ENCODE assay signal across 1 cellular context in the genomic region with DNA sequence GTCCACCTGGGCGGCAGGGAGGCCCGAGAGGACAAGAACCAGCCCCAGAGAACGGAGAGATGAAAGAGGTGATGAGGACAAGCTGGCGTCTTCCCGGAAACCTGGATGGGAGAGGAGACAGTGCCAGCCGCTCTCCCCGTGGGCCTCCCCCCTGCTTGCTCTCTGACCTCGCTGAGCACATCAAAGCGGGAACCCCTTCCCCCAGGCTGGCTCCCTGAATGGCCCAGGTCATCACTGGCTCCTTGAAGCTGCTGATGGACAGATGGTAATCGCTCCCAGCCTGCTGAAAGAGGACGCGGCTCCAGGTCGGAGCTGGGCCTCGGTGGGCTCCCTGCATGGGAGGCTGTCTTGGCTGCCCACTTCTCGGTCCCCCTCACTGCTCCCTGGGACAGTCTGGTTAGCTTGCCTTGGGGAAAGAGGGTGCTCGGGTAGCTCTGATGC.
TF ChIP-seq lines count a peak whose summit lies in the region.

No MANE protein-coding gene starts in this region.

TF ChIP-seq in HepG2, 621 proteins besides CTCF, POLR2A, EP300 and RAD21 (continued from another document and continues in another):
- TF ChIP-seq, protein P1, sequence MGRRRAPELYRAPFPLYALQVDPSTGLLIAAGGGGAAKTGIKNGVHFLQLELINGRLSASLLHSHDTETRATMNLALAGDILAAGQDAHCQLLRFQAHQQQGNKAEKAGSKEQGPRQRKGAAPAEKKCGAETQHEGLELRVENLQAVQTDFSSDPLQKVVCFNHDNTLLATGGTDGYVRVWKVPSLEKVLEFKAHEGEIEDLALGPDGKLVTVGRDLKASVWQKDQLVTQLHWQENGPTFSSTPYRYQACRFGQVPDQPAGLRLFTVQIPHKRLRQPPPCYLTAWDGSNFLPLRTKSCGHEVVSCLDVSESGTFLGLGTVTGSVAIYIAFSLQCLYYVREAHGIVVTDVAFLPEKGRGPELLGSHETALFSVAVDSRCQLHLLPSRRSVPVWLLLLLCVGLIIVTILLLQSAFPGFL (CRISPR knock-in tag; IDR thresholded peaks at IDR 0.05): no peak
- TF ChIP-seq ZNF567 (CRISPR knock-in tag; IDR thresholded peaks at IDR 0.05; ENCODE audit: borderline replicate concordance): 0 out of 2 replicates have a peak, but pooled peaks have one; percentile 54
- TF ChIP-seq RCOR2 (CRISPR knock-in tag; IDR thresholded peaks at IDR 0.05): peak; percentile 74; the same call in 1 of the 2 replicates
- TF ChIP-seq, protein P2, sequence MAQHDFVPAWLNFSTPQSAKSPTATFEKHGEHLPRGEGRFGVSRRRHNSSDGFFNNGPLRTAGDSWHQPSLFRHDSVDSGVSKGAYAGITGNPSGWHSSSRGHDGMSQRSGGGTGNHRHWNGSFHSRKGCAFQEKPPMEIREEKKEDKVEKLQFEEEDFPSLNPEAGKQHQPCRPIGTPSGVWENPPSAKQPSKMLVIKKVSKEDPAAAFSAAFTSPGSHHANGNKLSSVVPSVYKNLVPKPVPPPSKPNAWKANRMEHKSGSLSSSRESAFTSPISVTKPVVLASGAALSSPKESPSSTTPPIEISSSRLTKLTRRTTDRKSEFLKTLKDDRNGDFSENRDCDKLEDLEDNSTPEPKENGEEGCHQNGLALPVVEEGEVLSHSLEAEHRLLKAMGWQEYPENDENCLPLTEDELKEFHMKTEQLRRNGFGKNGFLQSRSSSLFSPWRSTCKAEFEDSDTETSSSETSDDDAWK (CRISPR knock-in tag; IDR thresholded peaks at IDR 0.05): no peak
- TF ChIP-seq PLRG1 (conservative IDR thresholded peaks at IDR 0.05): no peak
- no peak for TF ChIP-seq NBN (conservative IDR thresholded peaks at IDR 0.05)
- no peak for TF ChIP-seq NFKBIZ (CRISPR knock-in tag; IDR thresholded peaks at IDR 0.05)
- no peak; the same call in 1 of the 2 replicates for TF ChIP-seq DPF2 (CRISPR knock-in tag; IDR thresholded peaks at IDR 0.05; ENCODE audit: borderline replicate concordance, low read depth)
- peak; percentile 59; the same call in 1 of the 2 replicates for TF ChIP-seq CBFB (CRISPR knock-in tag; IDR thresholded peaks at IDR 0.05)
- no peak for TF ChIP-seq ZBTB20 (CRISPR knock-in tag; IDR thresholded peaks at IDR 0.05; ENCODE audit: borderline replicate concordance, low read depth)
- TF ChIP-seq, protein P3, sequence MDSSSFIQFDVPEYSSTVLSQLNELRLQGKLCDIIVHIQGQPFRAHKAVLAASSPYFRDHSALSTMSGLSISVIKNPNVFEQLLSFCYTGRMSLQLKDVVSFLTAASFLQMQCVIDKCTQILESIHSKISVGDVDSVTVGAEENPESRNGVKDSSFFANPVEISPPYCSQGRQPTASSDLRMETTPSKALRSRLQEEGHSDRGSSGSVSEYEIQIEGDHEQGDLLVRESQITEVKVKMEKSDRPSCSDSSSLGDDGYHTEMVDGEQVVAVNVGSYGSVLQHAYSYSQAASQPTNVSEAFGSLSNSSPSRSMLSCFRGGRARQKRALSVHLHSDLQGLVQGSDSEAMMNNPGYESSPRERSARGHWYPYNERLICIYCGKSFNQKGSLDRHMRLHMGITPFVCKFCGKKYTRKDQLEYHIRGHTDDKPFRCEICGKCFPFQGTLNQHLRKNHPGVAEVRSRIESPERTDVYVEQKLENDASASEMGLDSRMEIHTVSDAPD (CRISPR knock-in tag; IDR thresholded peaks at IDR 0.05): no peak
- no peak for TF ChIP-seq ATF7-NPFF (CRISPR knock-in tag; IDR thresholded peaks at IDR 0.05; ENCODE audit: low read depth)
- TF ChIP-seq, protein P4, sequence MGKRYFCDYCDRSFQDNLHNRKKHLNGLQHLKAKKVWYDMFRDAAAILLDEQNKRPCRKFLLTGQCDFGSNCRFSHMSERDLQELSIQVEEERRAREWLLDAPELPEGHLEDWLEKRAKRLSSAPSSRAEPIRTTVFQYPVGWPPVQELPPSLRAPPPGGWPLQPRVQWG (CRISPR knock-in tag; IDR thresholded peaks at IDR 0.05; ENCODE audit: borderline replicate concordance, low read depth): no peak
- TF ChIP-seq ZNF746 (CRISPR knock-in tag; IDR thresholded peaks at IDR 0.05): peak; percentile 85; the same call in 1 of the 2 replicates
- peak; percentile 60; the same call in 1 of the 2 replicates for TF ChIP-seq ZBTB38 (CRISPR knock-in tag; IDR thresholded peaks at IDR 0.05)
- TF ChIP-seq, protein P5, sequence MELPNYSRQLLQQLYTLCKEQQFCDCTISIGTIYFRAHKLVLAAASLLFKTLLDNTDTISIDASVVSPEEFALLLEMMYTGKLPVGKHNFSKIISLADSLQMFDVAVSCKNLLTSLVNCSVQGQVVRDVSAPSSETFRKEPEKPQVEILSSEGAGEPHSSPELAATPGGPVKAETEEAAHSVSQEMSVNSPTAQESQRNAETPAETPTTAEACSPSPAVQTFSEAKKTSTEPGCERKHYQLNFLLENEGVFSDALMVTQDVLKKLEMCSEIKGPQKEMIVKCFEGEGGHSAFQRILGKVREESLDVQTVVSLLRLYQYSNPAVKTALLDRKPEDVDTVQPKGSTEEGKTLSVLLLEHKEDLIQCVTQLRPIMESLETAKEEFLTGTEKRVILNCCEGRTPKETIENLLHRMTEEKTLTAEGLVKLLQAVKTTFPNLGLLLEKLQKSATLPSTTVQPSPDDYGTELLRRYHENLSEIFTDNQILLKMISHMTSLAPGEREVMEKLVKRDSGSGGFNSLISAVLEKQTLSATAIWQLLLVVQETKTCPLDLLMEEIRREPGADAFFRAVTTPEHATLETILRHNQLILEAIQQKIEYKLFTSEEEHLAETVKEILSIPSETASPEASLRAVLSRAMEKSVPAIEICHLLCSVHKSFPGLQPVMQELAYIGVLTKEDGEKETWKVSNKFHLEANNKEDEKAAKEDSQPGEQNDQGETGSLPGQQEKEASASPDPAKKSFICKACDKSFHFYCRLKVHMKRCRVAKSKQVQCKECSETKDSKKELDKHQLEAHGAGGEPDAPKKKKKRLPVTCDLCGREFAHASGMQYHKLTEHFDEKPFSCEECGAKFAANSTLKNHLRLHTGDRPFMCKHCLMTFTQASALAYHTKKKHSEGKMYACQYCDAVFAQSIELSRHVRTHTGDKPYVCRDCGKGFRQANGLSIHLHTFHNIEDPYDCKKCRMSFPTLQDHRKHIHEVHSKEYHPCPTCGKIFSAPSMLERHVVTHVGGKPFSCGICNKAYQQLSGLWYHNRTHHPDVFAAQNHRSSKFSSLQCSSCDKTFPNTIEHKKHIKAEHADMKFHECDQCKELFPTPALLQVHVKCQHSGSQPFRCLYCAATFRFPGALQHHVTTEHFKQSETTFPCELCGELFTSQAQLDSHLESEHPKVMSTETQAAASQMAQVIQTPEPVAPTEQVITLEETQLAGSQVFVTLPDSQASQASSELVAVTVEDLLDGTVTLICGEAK (IDR thresholded peaks at IDR 0.05): no peak
- TF ChIP-seq, protein P5 (CRISPR knock-in tag; IDR thresholded peaks at IDR 0.05): no peak
- TF ChIP-seq, protein P6, sequence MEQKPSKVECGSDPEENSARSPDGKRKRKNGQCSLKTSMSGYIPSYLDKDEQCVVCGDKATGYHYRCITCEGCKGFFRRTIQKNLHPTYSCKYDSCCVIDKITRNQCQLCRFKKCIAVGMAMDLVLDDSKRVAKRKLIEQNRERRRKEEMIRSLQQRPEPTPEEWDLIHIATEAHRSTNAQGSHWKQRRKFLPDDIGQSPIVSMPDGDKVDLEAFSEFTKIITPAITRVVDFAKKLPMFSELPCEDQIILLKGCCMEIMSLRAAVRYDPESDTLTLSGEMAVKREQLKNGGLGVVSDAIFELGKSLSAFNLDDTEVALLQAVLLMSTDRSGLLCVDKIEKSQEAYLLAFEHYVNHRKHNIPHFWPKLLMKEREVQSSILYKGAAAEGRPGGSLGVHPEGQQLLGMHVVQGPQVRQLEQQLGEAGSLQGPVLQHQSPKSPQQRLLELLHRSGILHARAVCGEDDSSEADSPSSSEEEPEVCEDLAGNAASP (CRISPR knock-in tag; IDR thresholded peaks at IDR 0.05; ENCODE audit: borderline replicate concordance): peak; percentile 89; the same call in 1 of the 2 replicates
- TF ChIP-seq ZNF605 (CRISPR knock-in tag; IDR thresholded peaks at IDR 0.05): no peak
- TF ChIP-seq, protein P7, sequence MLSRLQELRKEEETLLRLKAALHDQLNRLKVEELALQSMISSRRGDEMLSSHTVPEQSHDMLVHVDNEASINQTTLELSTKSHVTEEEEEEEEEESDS (CRISPR knock-in tag; IDR thresholded peaks at IDR 0.05; ENCODE audit: borderline replicate concordance): no peak
- TF ChIP-seq YY1 (IDR thresholded peaks at IDR 0.05; ENCODE audit: insufficient read depth, insufficient replicate concordance, low read depth, low read length): no peak
- TF ChIP-seq NFIB (CRISPR knock-in tag; IDR thresholded peaks at IDR 0.05; ENCODE audit: borderline replicate concordance): no peak
- no peak for TF ChIP-seq ZNF546 (CRISPR knock-in tag; conservative IDR thresholded peaks at IDR 0.05)
- no peak for TF ChIP-seq ZC3H4 (CRISPR knock-in tag; IDR thresholded peaks at IDR 0.05; ENCODE audit: borderline replicate concordance)
- TF ChIP-seq SCMH1 (CRISPR knock-in tag; IDR thresholded peaks at IDR 0.05; ENCODE audit: borderline replicate concordance): no peak
- no peak for TF ChIP-seq ZNF160 (CRISPR knock-in tag; IDR thresholded peaks at IDR 0.05)
- TF ChIP-seq HNF4A (CRISPR knock-in tag; IDR thresholded peaks at IDR 0.05): peak; percentile 83
- TF ChIP-seq GZF1 (CRISPR knock-in tag; IDR thresholded peaks at IDR 0.05): no peak
- TF ChIP-seq, protein P8, sequence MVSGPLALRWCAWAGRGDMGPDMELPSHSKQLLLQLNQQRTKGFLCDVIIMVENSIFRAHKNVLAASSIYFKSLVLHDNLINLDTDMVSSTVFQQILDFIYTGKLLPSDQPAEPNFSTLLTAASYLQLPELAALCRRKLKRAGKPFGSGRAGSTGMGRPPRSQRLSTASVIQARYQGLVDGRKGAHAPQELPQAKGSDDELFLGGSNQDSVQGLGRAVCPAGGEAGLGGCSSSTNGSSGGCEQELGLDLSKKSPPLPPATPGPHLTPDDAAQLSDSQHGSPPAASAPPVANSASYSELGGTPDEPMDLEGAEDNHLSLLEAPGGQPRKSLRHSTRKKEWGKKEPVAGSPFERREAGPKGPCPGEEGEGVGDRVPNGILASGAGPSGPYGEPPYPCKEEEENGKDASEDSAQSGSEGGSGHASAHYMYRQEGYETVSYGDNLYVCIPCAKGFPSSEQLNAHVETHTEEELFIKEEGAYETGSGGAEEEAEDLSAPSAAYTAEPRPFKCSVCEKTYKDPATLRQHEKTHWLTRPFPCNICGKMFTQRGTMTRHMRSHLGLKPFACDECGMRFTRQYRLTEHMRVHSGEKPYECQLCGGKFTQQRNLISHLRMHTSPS (CRISPR knock-in tag; IDR thresholded peaks at IDR 0.05; ENCODE audit: low read depth): 0 out of 2 replicates have a peak, but pooled peaks have one; percentile 28
- peak; percentile 35; the same call in 1 of the 2 replicates for TF ChIP-seq KDM3A (CRISPR knock-in tag; IDR thresholded peaks at IDR 0.05; ENCODE audit: low read depth)
- TF ChIP-seq POLR2AphosphoS2 (IDR thresholded peaks at IDR 0.05; ENCODE audit: low read depth, low read length): no peak
- TF ChIP-seq ZFP36L1 (CRISPR knock-in tag; IDR thresholded peaks at IDR 0.05): no peak
- TF ChIP-seq KDM1A (CRISPR knock-in tag; IDR thresholded peaks at IDR 0.05): peak; percentile 51; the same call in 1 of the 2 replicates
- TF ChIP-seq RFX3 (CRISPR knock-in tag; IDR thresholded peaks at IDR 0.05): no peak
- TF ChIP-seq GATA4 (IDR thresholded peaks at IDR 0.05; ENCODE audit: borderline replicate concordance, low read depth): 0 out of 2 replicates have a peak, but pooled peaks have one; percentile 26
- TF ChIP-seq RARG (CRISPR knock-in tag; IDR thresholded peaks at IDR 0.05; ENCODE audit: low read depth): no peak
- TF ChIP-seq FOXJ3 (CRISPR knock-in tag; IDR thresholded peaks at IDR 0.05; ENCODE audit: borderline replicate concordance): no peak
- no peak for TF ChIP-seq FLYWCH1 (CRISPR knock-in tag; IDR thresholded peaks at IDR 0.05)
- TF ChIP-seq PCBP1 (IDR thresholded peaks at IDR 0.05; ENCODE audit: borderline replicate concordance, low read depth, low read length): no peak
- peak; percentile 58; the same call in 1 of the 2 replicates for TF ChIP-seq CCDC6 (CRISPR knock-in tag; IDR thresholded peaks at IDR 0.05)
- no peak for TF ChIP-seq ZNF17 (CRISPR knock-in tag; IDR thresholded peaks at IDR 0.05)
- TF ChIP-seq HMG20A (CRISPR knock-in tag; IDR thresholded peaks at IDR 0.05; ENCODE audit: borderline replicate concordance): peak; percentile 63; the same call in 1 of the 2 replicates
